31 cellular contexts compared by ENCODE assay signal in genomic region chr7:50762337-50762736, GRCh38.
"Had no signal": no experiment of that assay in that cellular context is flagged by ENCODE, and none has a peak within 500 bp of the region (broad histone marks: within the 10 kb centered on the region; RNA-seq: fewer than 3 reads in every experiment).

No MANE protein-coding gene starts in this region.

- H3K9ac ChIP-seq: parathyroid adenoma had no signal

- H3K4me1 ChIP-seq: parathyroid adenoma had no signal

- H3K9me3 Mint-ChIP-seq: activated T-helper 2 cell treated with anti-CD3 and anti-CD28 coated beads, Interferon-gamma antibody, Interleukin-2, Interleukin-4, amounts not matched to agents 10 μg/mL and 5 μg/mL and 100 μg/mL, durations not matched to agents 14 hours and 24 hours and 36 hours; central memory CD8-positive, alpha-beta T cell; dendritic cell treated with granulocyte-macrophage colony-stimulating factor and Interleukin-4, amounts not matched to agents 40 ng/mL and 50 ng/mL, for 4 days; T-helper 2 cell treated with Interferon-gamma antibody and Interleukin-4, amounts not matched to agents 5 μg/mL and 100 μg/mL, for 36 hours had no signal

- H3K4me1 Mint-ChIP-seq: stimulated activated memory B cell treated with anti-CD40 and anti-IgM and Interleukin-4, amounts not matched to agents 10 μg/mL and 1 μg/mL and 100 μg/mL, for 72 hours had no signal

- H3K36me3 ChIP-seq: gastroesophageal sphincter, sigmoid colon had no signal

- DNase-seq: activated CD4-positive, alpha-beta T cell treated with anti-CD3 and anti-CD28 coated beads for 36 hours; activated CD4-positive, CD25-positive, alpha-beta regulatory T cell; activated CD8-positive, alpha-beta memory T cell treated with anti-CD3 and anti-CD28 coated beads, Interleukin-2, amount 10 ng/mL, durations not matched to agents 7 days and 5 days; activated CD8-positive, alpha-beta T cell treated with anti-CD3 and anti-CD28 coated beads, Interleukin-2, amount 10 ng/mL, durations not matched to agents 7 days and 5 days; activated naive CD8-positive, alpha-beta T cell treated with anti-CD3 and anti-CD28 coated beads, Interleukin-2, amount 50 U/mL, for 24 hours; activated T-cell treated with anti-CD3 and anti-CD28 coated beads, Interleukin-2, amount 50 U/mL, for 48 hours; amygdala; endodermal cell; islet precursor cell; left cardiac atrium; left ventricle myocardium superior; naive B cell; nucleus accumbens; psoas muscle; sigmoid colon; small intestine; stimulated activated CD4-positive, alpha-beta T cell treated with anti-CD3 and anti-CD28 coated beads, Interleukin-4, amount 100 ng/mL, for 4 hours; stimulated activated CD8-positive, alpha-beta memory T cell treated with anti-CD3 and anti-CD28 coated beads, Interleukin-4, amount 100 ng/mL, for 48 hours; stimulated activated naive CD8-positive, alpha-beta T cell treated with anti-CD3 and anti-CD28 coated beads, Interleukin-15, amount 100 ng/mL, for 72 hours; substantia nigra had no signal

- H3K9me3 ChIP-seq: gastroesophageal sphincter, psoas muscle, sigmoid colon had no signal

- H3K36me3 Mint-ChIP-seq: activated CD8-positive, alpha-beta memory T cell treated with anti-CD3 and anti-CD28 coated beads, Interleukin-2, amount 10 ng/mL, durations not matched to agents 7 days and 5 days; naive B cell; stimulated activated memory B cell treated with anti-CD40 and anti-IgM and Interleukin-4, amounts not matched to agents 10 μg/mL and 1 μg/mL and 100 μg/mL, for 72 hours had no signal

- H3K27me3 Mint-ChIP-seq: activated CD4-positive, alpha-beta T cell treated with anti-CD3 and anti-CD28 coated beads for 36 hours; activated naive CD4-positive, alpha-beta T cell treated with anti-CD3 and anti-CD28 coated beads, Interleukin-2, amount 50 U/mL, for 24 hours; central memory CD8-positive, alpha-beta T cell; dendritic cell treated with granulocyte-macrophage colony-stimulating factor and Interleukin-4, amounts not matched to agents 40 ng/mL and 50 ng/mL, for 4 days; naive B cell; stimulated activated naive CD8-positive, alpha-beta T cell treated with anti-CD3 and anti-CD28 coated beads, Interleukin-15, amount 100 ng/mL, for 72 hours; type B pancreatic cell had no signal

- H3K27me3 ChIP-seq: gastroesophageal sphincter, hepatocyte, sigmoid colon had no signal

- H2AFZ ChIP-seq: hepatocyte, parathyroid adenoma had no signal

- H3K27ac ChIP-seq: gastroesophageal sphincter, hepatocyte, parathyroid adenoma, psoas muscle, sigmoid colon had no signal

- H3K4me3 Mint-ChIP-seq: activated CD4-positive, alpha-beta T cell treated with anti-CD3 and anti-CD28 coated beads for 36 hours; activated CD8-positive, alpha-beta memory T cell treated with anti-CD3 and anti-CD28 coated beads, Interleukin-2, amount 10 ng/mL, durations not matched to agents 7 days and 5 days; activated CD8-positive, alpha-beta T cell treated with anti-CD3 and anti-CD28 coated beads, Interleukin-2, amount 10 ng/mL, durations not matched to agents 7 days and 5 days; activated naive CD8-positive, alpha-beta T cell treated with anti-CD3 and anti-CD28 coated beads, Interleukin-2, amount 50 U/mL, for 24 hours; central memory CD8-positive, alpha-beta T cell; dendritic cell treated with granulocyte-macrophage colony-stimulating factor and Interleukin-4, amounts not matched to agents 40 ng/mL and 50 ng/mL, for 4 days; endodermal cell; neural crest cell; stimulated activated memory B cell treated with anti-CD40 and anti-IgM and Interleukin-4, amounts not matched to agents 10 μg/mL and 1 μg/mL and 100 μg/mL, for 72 hours; T-helper 2 cell treated with Interferon-gamma antibody and Interleukin-4, amounts not matched to agents 5 μg/mL and 100 μg/mL, for 36 hours; type B pancreatic cell had no signal

- H3K4me3 ChIP-seq: gastroesophageal sphincter, hepatocyte, psoas muscle, sigmoid colon had no signal

- ATAC-seq: activated CD4-positive, alpha-beta T cell treated with anti-CD3 and anti-CD28 coated beads for 36 hours; activated CD8-positive, alpha-beta memory T cell treated with anti-CD3 and anti-CD28 coated beads, Interleukin-2, amount 10 ng/mL, durations not matched to agents 7 days and 5 days; activated CD8-positive, alpha-beta T cell treated with anti-CD3 and anti-CD28 coated beads, Interleukin-2, amount 10 ng/mL, durations not matched to agents 7 days and 5 days; activated naive CD8-positive, alpha-beta T cell treated with anti-CD3 and anti-CD28 coated beads, Interleukin-2, amount 50 U/mL, for 24 hours; gastroesophageal sphincter; left cardiac atrium; left ventricle myocardium superior; stimulated activated memory B cell treated with anti-CD40 and anti-IgM and Interleukin-4, amounts not matched to agents 10 μg/mL and 1 μg/mL and 100 μg/mL, for 72 hours; stimulated activated naive CD8-positive, alpha-beta T cell treated with anti-CD3 and anti-CD28 coated beads, Interleukin-15, amount 100 ng/mL, for 72 hours had no signal

- H3K27ac Mint-ChIP-seq: activated CD8-positive, alpha-beta memory T cell treated with anti-CD3 and anti-CD28 coated beads, Interleukin-2, amount 10 ng/mL, durations not matched to agents 7 days and 5 days; activated naive CD8-positive, alpha-beta T cell treated with anti-CD3 and anti-CD28 coated beads, Interleukin-2, amount 50 U/mL, for 24 hours; activated T-helper 2 cell treated with anti-CD3 and anti-CD28 coated beads, Interferon-gamma antibody, Interleukin-2, Interleukin-4, amounts not matched to agents 10 μg/mL and 5 μg/mL and 100 μg/mL, durations not matched to agents 14 hours and 24 hours and 36 hours; dendritic cell treated with granulocyte-macrophage colony-stimulating factor and Interleukin-4, amounts not matched to agents 40 ng/mL and 50 ng/mL, for 4 days; endodermal cell; stimulated activated memory B cell treated with anti-CD40 and anti-IgM and Interleukin-4, amounts not matched to agents 10 μg/mL and 1 μg/mL and 100 μg/mL, for 72 hours; stimulated activated naive CD8-positive, alpha-beta T cell treated with anti-CD3 and anti-CD28 coated beads, Interleukin-15, amount 100 ng/mL, for 72 hours; T-helper 2 cell treated with Interferon-gamma antibody and Interleukin-4, amounts not matched to agents 5 μg/mL and 100 μg/mL, for 36 hours; type B pancreatic cell had no signal

- H3K4me2 ChIP-seq: hepatocyte had no signal
